ENCODE assay signal across 22 cellular contexts in genomic region chr2:2158176-2158826, GRCh38.
"Had no signal": no experiment of that assay in that cellular context is flagged by ENCODE, and none has a peak within 500 bp of the region (broad histone marks: within the 10 kb centered on the region; RNA-seq: fewer than 3 reads in every experiment).

No MANE protein-coding gene starts in this region.

- DNase-seq: activated CD4-positive, alpha-beta T cell treated with anti-CD3 and anti-CD28 coated beads for 36 hours; activated CD8-positive, alpha-beta T cell treated with anti-CD3 and anti-CD28 coated beads for 36 hours; activated effector memory CD4-positive, alpha-beta T cell treated with anti-CD3 and anti-CD28 coated beads, Interleukin-2, amount 50 U/mL, for 16 hours; activated naive CD4-positive, alpha-beta T cell treated with Interleukin-2 at 50 U/mL for 16 hours; activated naive CD8-positive, alpha-beta T cell treated with anti-CD3 and anti-CD28 coated beads, Interleukin-2, amount 50 U/mL, for 24 hours; activated T-cell treated with anti-CD3 and anti-CD28 coated beads, Interleukin-2, amount 50 U/mL, for 24 hours; amniotic stem cell; central memory CD4-positive, alpha-beta T cell; KG1; NCI-H1048; NCI-H146; NCI-H187 treated with DMSO at 0.1 percent for 48 hours; NCI-H2081 treated with DMSO at 0.1 percent for 48 hours; NCI-H446; NCI-H524 treated with DMSO at 0.1 percent for 48 hours; NCI-H748 treated with DMSO at 0.1 percent for 48 hours; OCI-M1; RPMI8226; T-cell; T-helper 2 cell; WERI-Rb-1 had no signal

- H3K27ac ChIP-seq: SK-N-MC, WERI-Rb-1 had no signal

- H3K36me3 ChIP-seq: WERI-Rb-1 had no signal

- H3K4me3 ChIP-seq: SK-N-MC had no signal
